Comparison of ENCODE assay signal across 21 cellular contexts in genomic region chr1:220186752-220187151, GRCh38.
DNase-seq lines count a peak whose midpoint lies in the region; ATAC-seq and TF ChIP-seq lines count a peak whose summit lies in the region.
"Had no signal": no experiment of that assay in that cellular context is flagged by ENCODE, and none has a peak within 500 bp of the region (broad histone marks: within the 10 kb centered on the region; RNA-seq: fewer than 3 reads in every experiment).

No MANE protein-coding gene starts in this region.

- no peaks in the 10 kb centered on the region for H3K9me3 Mint-ChIP-seq in activated T-helper 17 cell treated with anti-CD3 and anti-CD28 coated beads, Interleukin-2, amount 50 U/mL, for 72 hours
- H3K9me3 Mint-ChIP-seq in memory B cell (no peaks in the 10 kb centered on the region), glutamatergic neuron (ENCODE audit: unreplicated experiment) (no peaks in the 10 kb centered on the region)
- H3K9me3 Mint-ChIP-seq in natural killer cell treated with Interleukin-12 subunit alpha and Interleukin-12 subunit beta and Interleukin-15 and Interleukin-18, amount 100 ng/mL, for 72 hours: no peaks in the 10 kb centered on the region
- H3K9me3 Mint-ChIP-seq: CD14-positive monocyte; CD4-positive, alpha-beta T cell; CD8-positive, alpha-beta memory T cell; GM23338; H9 had no signal

- CTCF ChIA-PET in SK-N-SH (lab: Yijun Ruan, JAX): interaction anchor here (1.4 to 2.6 kb wide), 4 partner anchors 11 to 590 kb away, joined by 3 to 15 read pairs (median 8); no protein-coding TSS in a partner anchor

- POLR2A ChIA-PET in SK-N-SH (lab: Yijun Ruan, JAX): interaction anchor here (0.7 kb wide), 1 partner anchor 26 kb away, joined by 3 read pairs; no protein-coding TSS in a partner anchor

- ATAC-seq in SK-N-SH treated with all-trans-retinoic acid at 6 μM for 48 hours (peak; percentile 24; the same call in 1 of the 3 replicates), memory B cell (ENCODE audit: low read depth) (no peak), HG03135 (IDR thresholded peaks at IDR 0.05; ENCODE audit: unreplicated experiment) (no peak)
- ATAC-seq in activated T-helper 17 cell treated with anti-CD3 and anti-CD28 coated beads, Interleukin-2, amount 50 U/mL, for 72 hours (replicated peaks): no peak
- no peak for ATAC-seq in natural killer cell treated with Interleukin-12 subunit alpha and Interleukin-12 subunit beta and Interleukin-15 and Interleukin-18, amount 100 ng/mL, for 72 hours
- ATAC-seq: GM23338, HCT116 had no signal

- H2AFZ ChIP-seq in SK-N-SH (ENCODE audit: low read depth): no peak overlapping the region
- H2AFZ ChIP-seq: GM23338 had no signal

- H3K36me3 ChIP-seq in SK-N-SH (replicated peaks in 1 of 2; ENCODE audit: control insufficient read depth in 1 of 2, insufficient read depth in 2 of 2, low read length in 1 of 2): peaks cover 40 to 83% of the 10 kb centered on the region in 2 experiments

- no peaks in the 10 kb centered on the region for H3K4me1 Mint-ChIP-seq in activated T-helper 17 cell treated with anti-CD3 and anti-CD28 coated beads, Interleukin-2, amount 50 U/mL, for 72 hours
- H3K4me1 Mint-ChIP-seq in memory B cell (no peaks in the 10 kb centered on the region), glutamatergic neuron (ENCODE audit: low read depth, unreplicated experiment) (no peaks in the 10 kb centered on the region)
- no peaks in the 10 kb centered on the region for H3K4me1 Mint-ChIP-seq in natural killer cell treated with Interleukin-12 subunit alpha and Interleukin-12 subunit beta and Interleukin-15 and Interleukin-18, amount 100 ng/mL, for 72 hours (ENCODE audit: low read depth in 2 of 2)
- H3K4me1 Mint-ChIP-seq: CD14-positive monocyte; CD8-positive, alpha-beta memory T cell; GM23338; H9 had no signal

- H3K79me2 ChIP-seq in SK-N-SH (ENCODE audit: insufficient read depth): no peaks in the 10 kb centered on the region

- H3K36me3 Mint-ChIP-seq in activated T-helper 17 cell treated with anti-CD3 and anti-CD28 coated beads, Interleukin-2, amount 50 U/mL, for 72 hours (ENCODE audit: low read depth): peaks cover 89% of the 10 kb centered on the region
- peaks cover 22% of the 10 kb centered on the region for H3K36me3 Mint-ChIP-seq in memory B cell
- peaks cover 16% of the 10 kb centered on the region for H3K36me3 Mint-ChIP-seq in natural killer cell treated with Interleukin-12 subunit alpha and Interleukin-12 subunit beta and Interleukin-15 and Interleukin-18, amount 100 ng/mL, for 72 hours
- H3K36me3 Mint-ChIP-seq in glutamatergic neuron (ENCODE audit: unreplicated experiment): no peaks in the 10 kb centered on the region

- H3K27me3 ChIP-seq in SK-N-SH (ENCODE audit: insufficient read depth): no peaks in the 10 kb centered on the region
- H3K27me3 ChIP-seq: BE2C; BLaER1 treated with 17β-estradiol and CSF1 and Interleukin-3, amounts not matched to agents 10 nM and 100 nM had no signal

- H3K27ac ChIP-seq in SK-N-SH (ENCODE audit: low read depth in 2 of 2, low read length in 1 of 2): no peak overlapping the region
- H3K27ac ChIP-seq: 22Rv1; BLaER1 treated with 17β-estradiol and CSF1 and Interleukin-3, amounts not matched to agents 10 nM and 100 nM had no signal

- DNase-seq in SK-N-SH (no peak), NCI-H2227 treated with DMSO at 0.1 percent for 48 hours (lab: John Stamatoyannopoulos, UW) (peak; percentile 28), memory B cell (ENCODE audit: low spot score in 2 of 2) (no peak), glutamatergic neuron (no peak)
- no peak for DNase-seq in natural killer cell treated with Interleukin-12 subunit alpha and Interleukin-12 subunit beta and Interleukin-15 and Interleukin-18, amount 100 ng/mL, for 72 hours (ENCODE audit: low spot score)
- DNase-seq: AML-193; BE2C; CD4-positive, alpha-beta T cell; CD8-positive, alpha-beta memory T cell; DMS53; DMS79 treated with DMSO at 0.1 percent for 48 hours; GF-D8; H9 had no signal

- H3K4me1 ChIP-seq in SK-N-SH (ENCODE audit: control insufficient read depth in 1 of 2, insufficient read depth in 2 of 2, low read depth in 1 of 2, low read length in 1 of 2): peaks cover 0 to 10% of the 10 kb centered on the region in 2 experiments; a peak in 1 of 4 replicates
- H3K4me1 ChIP-seq: BE2C; BLaER1 treated with 17β-estradiol and CSF1 and Interleukin-3, amounts not matched to agents 10 nM and 100 nM had no signal

- H3K4me3 Mint-ChIP-seq in activated T-helper 17 cell treated with anti-CD3 and anti-CD28 coated beads, Interleukin-2, amount 50 U/mL, for 72 hours: no peak overlapping the region
- H3K4me3 Mint-ChIP-seq in memory B cell: no peak overlapping the region
- no peak overlapping the region for H3K4me3 Mint-ChIP-seq in natural killer cell treated with Interleukin-12 subunit alpha and Interleukin-12 subunit beta and Interleukin-15 and Interleukin-18, amount 100 ng/mL, for 72 hours
- no peak overlapping the region for H3K4me3 Mint-ChIP-seq in glutamatergic neuron (ENCODE audit: unreplicated experiment)
- H3K4me3 Mint-ChIP-seq: CD14-positive monocyte; CD4-positive, alpha-beta T cell; CD8-positive, alpha-beta memory T cell; GM23338; H9 had no signal

- H3K4me2 ChIP-seq in SK-N-SH: no peak overlapping the region
- H3K4me2 ChIP-seq: BLaER1 treated with 17β-estradiol and CSF1 and Interleukin-3, amounts not matched to agents 10 nM and 100 nM; GM23338 had no signal

- TF ChIP-seq EP300 in SK-N-SH (IDR thresholded peaks at IDR 0.05; ENCODE audit: borderline replicate concordance in 1 of 2, low read depth in 1 of 2, low read length in 1 of 2): no peak

- TF ChIP-seq CTCF in SK-N-SH (IDR thresholded peaks at IDR 0.05): no peak
- no peak for TF ChIP-seq CTCF in glutamatergic neuron (IDR thresholded peaks at IDR 0.05; ENCODE audit: partially characterized antibody, unreplicated experiment)

- H3K9me2 ChIP-seq in SK-N-SH: no peaks in the 10 kb centered on the region

- no peaks in the 10 kb centered on the region for H3K27me3 Mint-ChIP-seq in activated T-helper 17 cell treated with anti-CD3 and anti-CD28 coated beads, Interleukin-2, amount 50 U/mL, for 72 hours
- H3K27me3 Mint-ChIP-seq in memory B cell: no peaks in the 10 kb centered on the region
- H3K27me3 Mint-ChIP-seq in natural killer cell treated with Interleukin-12 subunit alpha and Interleukin-12 subunit beta and Interleukin-15 and Interleukin-18, amount 100 ng/mL, for 72 hours: no peaks in the 10 kb centered on the region
- no peaks in the 10 kb centered on the region for H3K27me3 Mint-ChIP-seq in glutamatergic neuron (ENCODE audit: unreplicated experiment)
- H3K27me3 Mint-ChIP-seq: CD4-positive, alpha-beta T cell; CD8-positive, alpha-beta memory T cell had no signal

- H4K20me1 ChIP-seq in SK-N-SH (ENCODE audit: insufficient read depth): no peaks in the 10 kb centered on the region

- 65% methylated on average over 2 of the region's 2 CpGs for WGBS in SK-N-SH (ENCODE audit: low lambda C conversion rate)

- no peak overlapping the region for H3K9ac ChIP-seq in SK-N-SH
- H3K9ac ChIP-seq: BLaER1 treated with 17β-estradiol and CSF1 and Interleukin-3, amounts not matched to agents 10 nM and 100 nM had no signal

- no peak overlapping the region for H3K4me3 ChIP-seq in SK-N-SH (ENCODE audit: low read depth in 2 of 2, low read length in 1 of 2)
- H3K4me3 ChIP-seq: BLaER1 treated with 17β-estradiol and CSF1 and Interleukin-3, amounts not matched to agents 10 nM and 100 nM; GM23338 had no signal

- no peak for TF ChIP-seq RAD21 in SK-N-SH (IDR thresholded peaks at IDR 0.05; ENCODE audit: low read length)

- H3F3A ChIP-seq in SK-N-SH (replicated peaks; ENCODE audit: insufficient read depth): peaks cover 15% of the 10 kb centered on the region

- H3K9me3 ChIP-seq in SK-N-SH: no peaks in the 10 kb centered on the region
- H3K9me3 ChIP-seq: BE2C; BLaER1 treated with 17β-estradiol and CSF1 and Interleukin-3, amounts not matched to agents 10 nM and 100 nM had no signal

- peak overlapping the region; percentile 13 for H3K27ac Mint-ChIP-seq in activated T-helper 17 cell treated with anti-CD3 and anti-CD28 coated beads, Interleukin-2, amount 50 U/mL, for 72 hours
- H3K27ac Mint-ChIP-seq in memory B cell (peak overlapping the region; percentile 55), glutamatergic neuron (ENCODE audit: unreplicated experiment) (no peak overlapping the region)
- no peak overlapping the region for H3K27ac Mint-ChIP-seq in natural killer cell treated with Interleukin-12 subunit alpha and Interleukin-12 subunit beta and Interleukin-15 and Interleukin-18, amount 100 ng/mL, for 72 hours
- H3K27ac Mint-ChIP-seq: CD4-positive, alpha-beta T cell; GM23338; H9 had no signal

TF ChIP-seq in SK-N-SH treated with all-trans-retinoic acid at 6 μM for 48 hours, 23 proteins besides CTCF, POLR2A, EP300 and RAD21 (continues in another document):
- TF ChIP-seq, protein P1, sequence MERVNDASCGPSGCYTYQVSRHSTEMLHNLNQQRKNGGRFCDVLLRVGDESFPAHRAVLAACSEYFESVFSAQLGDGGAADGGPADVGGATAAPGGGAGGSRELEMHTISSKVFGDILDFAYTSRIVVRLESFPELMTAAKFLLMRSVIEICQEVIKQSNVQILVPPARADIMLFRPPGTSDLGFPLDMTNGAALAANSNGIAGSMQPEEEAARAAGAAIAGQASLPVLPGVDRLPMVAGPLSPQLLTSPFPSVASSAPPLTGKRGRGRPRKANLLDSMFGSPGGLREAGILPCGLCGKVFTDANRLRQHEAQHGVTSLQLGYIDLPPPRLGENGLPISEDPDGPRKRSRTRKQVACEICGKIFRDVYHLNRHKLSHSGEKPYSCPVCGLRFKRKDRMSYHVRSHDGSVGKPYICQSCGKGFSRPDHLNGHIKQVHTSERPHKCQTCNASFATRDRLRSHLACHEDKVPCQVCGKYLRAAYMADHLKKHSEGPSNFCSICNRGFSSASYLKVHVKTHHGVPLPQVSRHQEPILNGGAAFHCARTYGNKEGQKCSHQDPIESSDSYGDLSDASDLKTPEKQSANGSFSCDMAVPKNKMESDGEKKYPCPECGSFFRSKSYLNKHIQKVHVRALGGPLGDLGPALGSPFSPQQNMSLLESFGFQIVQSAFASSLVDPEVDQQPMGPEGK (CRISPR knock-in tag; IDR thresholded peaks at IDR 0.05; ENCODE audit: borderline replicate concordance): 0 out of 2 replicates have a peak, but pooled peaks have one; percentile 24

TF ChIP-seq in SK-N-SH, 30 proteins besides CTCF, POLR2A, EP300 and RAD21 (continues in another document):
- TF ChIP-seq, protein P2, sequence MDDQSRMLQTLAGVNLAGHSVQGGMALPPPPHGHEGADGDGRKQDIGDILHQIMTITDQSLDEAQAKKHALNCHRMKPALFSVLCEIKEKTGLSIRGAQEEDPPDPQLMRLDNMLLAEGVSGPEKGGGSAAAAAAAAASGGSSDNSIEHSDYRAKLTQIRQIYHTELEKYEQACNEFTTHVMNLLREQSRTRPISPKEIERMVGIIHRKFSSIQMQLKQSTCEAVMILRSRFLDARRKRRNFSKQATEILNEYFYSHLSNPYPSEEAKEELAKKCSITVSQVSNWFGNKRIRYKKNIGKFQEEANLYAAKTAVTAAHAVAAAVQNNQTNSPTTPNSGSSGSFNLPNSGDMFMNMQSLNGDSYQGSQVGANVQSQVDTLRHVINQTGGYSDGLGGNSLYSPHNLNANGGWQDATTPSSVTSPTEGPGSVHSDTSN (IDR thresholded peaks at IDR 0.05): no peak

Comparison
In these comparisons a context has a peak if more than half of its experiments do, and no peak if none do; other contexts are left out.
1. H3K27ac Mint-ChIP-seq: peak in activated T-helper 17 cell treated with anti-CD3 and anti-CD28 coated beads, Interleukin-2, amount 50 U/mL, for 72 hours (single experiment) and memory B cell (single experiment); none in natural killer cell treated with Interleukin-12 subunit alpha and Interleukin-12 subunit beta and Interleukin-15 and Interleukin-18, amount 100 ng/mL, for 72 hours (0 of 2) and glutamatergic neuron (single experiment).